In genomic region chr12:52606581-52607241, GRCh38 we compare ENCODE assay signal across 21 cellular contexts. TPM values are rescaled to one million over a fixed set of nuclear protein-coding genes. Genes with fewer than 3 reads are reported as not detected.
DNase-seq lines count a peak whose midpoint lies in the region; ATAC-seq, FAIRE-seq and TF ChIP-seq lines count a peak whose summit lies in the region.
"Had no signal": no experiment of that assay in that cellular context is flagged by ENCODE, and none has a peak within 500 bp of the region (broad histone marks: within the 10 kb centered on the region; RNA-seq: fewer than 3 reads in every experiment).

No MANE protein-coding gene starts in this region.

- H3K27me3 ChIP-seq in CD4-positive, alpha-beta T cell (ENCODE audit: control insufficient read depth, insufficient read depth, low read length) = no peaks in the 10 kb centered on the region
- H3K27me3 ChIP-seq in K562 (ENCODE audit: control insufficient read depth in 2 of 2, insufficient read depth in 2 of 2, low read length in 2 of 2) (peaks cover 0 to 17% of the 10 kb centered on the region in 2 experiments; a peak in 3 of 5 replicates), neuronal stem cell (ENCODE audit: control insufficient read depth in 3 of 3, insufficient read depth in 3 of 3, low read depth in 1 of 3, low read length in 3 of 3) (peaks cover 0 to 5% (median 0%) of the 10 kb centered on the region in 3 experiments)

- no peak overlapping the region for H4K91ac ChIP-seq in neuronal stem cell (ENCODE audit: low read depth, low read length, poor library complexity)

- H2BK12ac ChIP-seq in neuronal stem cell (ENCODE audit: low read length) = no peak overlapping the region

- H4K20me1 ChIP-seq in K562 (replicated peaks; ENCODE audit: control insufficient read depth, insufficient read depth, low read length) = no peaks in the 10 kb centered on the region

- no peaks in the 10 kb centered on the region for H3K9me1 ChIP-seq in K562 (ENCODE audit: control insufficient read depth, insufficient read depth, low read length)

- TF ChIP-seq RAD21 in K562 (CRISPR knock-in tag; conservative IDR thresholded peaks at IDR 0.05 in 1 of 2, IDR thresholded peaks at IDR 0.05 in 1 of 2) = 0 out of 4 replicates have a peak, but pooled peaks of 1 of the 2 experiments have one; percentile 10

- TF ChIP-seq EP300 in K562 (IDR thresholded peaks at IDR 0.05; ENCODE audit: low read length) = no peak

- no peak overlapping the region for H3K4me3 ChIP-seq in K562
- no peak overlapping the region for H3K4me3 ChIP-seq in neuronal stem cell (ENCODE audit: low read length in 2 of 2)

- H3K27ac Mint-ChIP-seq in CD4-positive, alpha-beta T cell = peak overlapping the region; percentile 89

- H2BK5ac ChIP-seq in neuronal stem cell (ENCODE audit: low read length) = no peak overlapping the region

- WGBS in K562 (ENCODE audit: insufficient coverage, low coverage, missing lambda C conversion rate) = 19% methylated on average over 7 of the region's 7 CpGs
- no CpG with 5 or more reads among the region's 7 CpGs for WGBS in neuronal stem cell (ENCODE audit: extremely low coverage in 2 of 2, insufficient read length in 2 of 2, insufficient replicate concordance in 1 of 2), 2 donors

- no peak overlapping the region for H2BK15ac ChIP-seq in neuronal stem cell (ENCODE audit: low read length)

- H3K36me3 Mint-ChIP-seq in CD4-positive, alpha-beta T cell (ENCODE audit: low read depth) = peaks cover 31% of the 10 kb centered on the region

- H2BK120ac ChIP-seq in neuronal stem cell (ENCODE audit: low read depth, low read length) = no peak overlapping the region

- no TSS peak for BruUV-seq in K562 (replicated peaks; lab: Mats Ljungman, UMichigan)

- no peak overlapping the region for H3K23ac ChIP-seq in neuronal stem cell (ENCODE audit: low read depth, low read length, poor library complexity)

- DNase-seq in activated CD8-positive, alpha-beta memory T cell treated with anti-CD3 and anti-CD28 coated beads for 24 hours = peak; percentile 48
- no peak for DNase-seq in activated CD8-positive, alpha-beta memory T cell treated with anti-CD3 and anti-CD28 coated beads, Interleukin-2, amount 50 U/mL, for 4 hours
- no peak for DNase-seq in CD4-positive, alpha-beta T cell
- DNase-seq in K562 (ENCODE audit: extremely low read depth in 1 of 4, low spot score in 3 of 4) (no peak), neuronal stem cell (ENCODE audit: low spot score) (no peak), T1000 (lab: John Stamatoyannopoulos, UW) (no peak), NCI-H345 treated with DMSO at 0.1 percent for 48 hours (lab: John Stamatoyannopoulos, UW; ENCODE audit: unreplicated experiment) (no peak), NCI-H446 treated with DMSO at 0.1 percent for 48 hours (lab: John Stamatoyannopoulos, UW) (no peak)
- DNase-seq: DND-41, KBM-7, NCI-H1436, NCI-H2029, NCI-H2171, NCI-H748 treated with DMSO at 0.1 percent for 48 hours had no signal

- ATAC-seq in CD4-positive, alpha-beta T cell (ENCODE audit: poor library complexity) = no peak
- ATAC-seq in K562 = no peak; the same call in 2 of the 3 replicates
- ATAC-seq: HCT116 had no signal

- H2AK5ac ChIP-seq in neuronal stem cell (ENCODE audit: low read depth, low read length) = no peak overlapping the region

- in situ Hi-C loops in K562 (cut with MboI) = no loop called here

- TF ChIP-seq CTCF in CD4-positive, alpha-beta T cell (IDR thresholded peaks at IDR 0.05) = no peak
- TF ChIP-seq CTCF in K562 (IDR thresholded peaks at IDR 0.05 in 2 of 3, conservative IDR thresholded peaks at IDR 0.05 in 1 of 3; ENCODE audit: insufficient read depth in 2 of 3, low read depth in 1 of 3, low read length in 3 of 3) = no peak

- H3K9ac ChIP-seq in K562 (ENCODE audit: insufficient read depth in 1 of 2, low read depth in 2 of 2, low read length in 2 of 2) (no peak overlapping the region), neuronal stem cell (ENCODE audit: low read depth, low read length, poor library complexity) (peak overlapping the region; percentile 24)

- POLR2A ChIA-PET in CD4-positive, alpha-beta T cell (lab: Charles Lee) = interaction anchor here (1.0 to 1.2 kb wide), 3 partner anchors 17 to 273 kb away, joined by 3 to 5 read pairs (median 5); no protein-coding TSS in a partner anchor
- POLR2A ChIA-PET in K562 (lab: Yijun Ruan, JAX) = interaction anchor here (0.5 kb wide), 1 partner anchor 300 kb away, joined by 4 read pairs; no protein-coding TSS in a partner anchor

- H3K4ac ChIP-seq in neuronal stem cell (ENCODE audit: low read length) = no peak overlapping the region

- peaks cover 97% of the 10 kb centered on the region for H3K4me1 Mint-ChIP-seq in CD4-positive, alpha-beta T cell (ENCODE audit: low read depth)

- H3K79me1 ChIP-seq in neuronal stem cell (ENCODE audit: low read depth, low read length) = no peaks in the 10 kb centered on the region

- intact Hi-C loops in CD4-positive, alpha-beta T cell (cut with DNase I, micrococcal nuclease) = no loop called here
- intact Hi-C loops in K562 (cut with micrococcal nuclease) = no loop called here

- H3K4me1 ChIP-seq in K562 (replicated peaks in 1 of 2; ENCODE audit: control insufficient read depth in 2 of 2, insufficient read depth in 2 of 2, low read length in 2 of 2) = peaks cover 6 to 7% of the 10 kb centered on the region in 2 experiments; a peak in 4 of 5 replicates
- no peaks in the 10 kb centered on the region for H3K4me1 ChIP-seq in neuronal stem cell (ENCODE audit: control insufficient read depth in 2 of 2, insufficient read depth in 1 of 2, low read depth in 1 of 2, low read length in 2 of 2)

- H2AFZ ChIP-seq in K562 (ENCODE audit: low read depth, low read length) = no peak overlapping the region
- no peak overlapping the region for H2AFZ ChIP-seq in neuronal stem cell (ENCODE audit: low read length)

- no peak overlapping the region for H3K27ac ChIP-seq in CD4-positive, alpha-beta T cell (ENCODE audit: low read depth, low read length)
- H3K27ac ChIP-seq in K562 (ENCODE audit: extremely low read depth, low read depth, low read length) (no peak overlapping the region), neuronal stem cell (replicated peaks; ENCODE audit: low read length) (no peak overlapping the region)
- H3K27ac ChIP-seq: HL-60, RWPE1 had no signal

- FAIRE-seq in K562 (lab: Jason Lieb, UNC) = no peak
- FAIRE-seq: G401.6 had no signal

- H3K9me3 Mint-ChIP-seq in CD4-positive, alpha-beta T cell = no peaks in the 10 kb centered on the region

- no peak overlapping the region for H4K8ac ChIP-seq in neuronal stem cell (ENCODE audit: low read depth, low read length)

- TF ChIP-seq POLR2A in K562 (conservative IDR thresholded peaks at IDR 0.05) = no peak

- H3K79me2 ChIP-seq in K562 (ENCODE audit: control insufficient read depth, insufficient read depth, low read length) = no peaks in the 10 kb centered on the region

- H3K36me3 ChIP-seq in K562 (ENCODE audit: control insufficient read depth, insufficient read depth, low read length) = no peaks in the 10 kb centered on the region
- H3K36me3 ChIP-seq in neuronal stem cell (replicated peaks in 1 of 2; ENCODE audit: control insufficient read depth in 2 of 2, insufficient read depth in 2 of 2, low read length in 2 of 2) = no peaks in the 10 kb centered on the region

- H3K4me2 ChIP-seq in K562 (ENCODE audit: insufficient read depth, low read length) (no peak overlapping the region), neuronal stem cell (ENCODE audit: insufficient read depth, low read length, poor library complexity, severe bottlenecking) (no peak overlapping the region)

- no peaks in the 10 kb centered on the region for H3K9me3 ChIP-seq in CD4-positive, alpha-beta T cell (ENCODE audit: control insufficient read depth, low read length)
- H3K9me3 ChIP-seq in K562 (replicated peaks; ENCODE audit: control insufficient read depth, insufficient read depth, low read depth, low read length) = no peaks in the 10 kb centered on the region
- H3K9me3 ChIP-seq in neuronal stem cell (replicated peaks in 1 of 2; ENCODE audit: control insufficient read depth in 2 of 2, insufficient read depth in 1 of 2, low read depth in 1 of 2, low read length in 2 of 2) = no peaks in the 10 kb centered on the region

- no peak overlapping the region for H3K14ac ChIP-seq in neuronal stem cell (ENCODE audit: low read length)

- peak overlapping the region; percentile 13 for H3K4me3 Mint-ChIP-seq in CD4-positive, alpha-beta T cell

- no peak overlapping the region for H3K18ac ChIP-seq in neuronal stem cell (ENCODE audit: low read length)

- no peaks in the 10 kb centered on the region for H3K27me3 Mint-ChIP-seq in CD4-positive, alpha-beta T cell

- CTCF ChIA-PET in CD4-positive, alpha-beta T cell (lab: Charles Lee) = interaction anchor here (1.2 kb wide), 1 partner anchor 273 kb away, joined by 3 read pairs; no protein-coding TSS in a partner anchor
- CTCF ChIA-PET in K562 (lab: Yijun Ruan, JAX; ENCODE audit: low intra/inter-chr PET ratio) = no interaction called here

RNA-seq across cellular contexts. Expression of gene KRT72, which starts 5.4 kb away (rescaled TPM):
- total RNA-seq in CD4-positive, alpha-beta T cell = 10 to 100 TPM; 82.2 to 83.4 TPM
- total RNA-seq in K562 (2011; cell fraction: chromatin; rRNA removed; ENCODE audit: low replicate concordance) = not detected in 2 replicates
- total RNA-seq in K562 (2011; cell fraction: nucleolus; rRNA removed) = not detected in 2 replicates
- total RNA-seq in K562 (2011; cell fraction: nucleoplasm; rRNA removed) = not detected in 2 replicates
- not detected in 2 replicates for total RNA-seq in K562 (2014; rRNA removed)
- total RNA-seq in K562 (2014; rRNA removed; fragmentation: Illumina TruSeq; extraction: Trizol) = not detected in 2 replicates
- not detected in 2 replicates for total RNA-seq in K562 (2015; rRNA removed; fragmentation: Illumina TruSeq; extraction: Trizol)
- total RNA-seq in K562 (2021) = 0.09 TPM in 1 of 2 replicates, not detected in the other
- not detected in 2 replicates for polyA plus RNA-seq in K562 (2011; rRNA removed)
- polyA plus RNA-seq in K562 (2011; cell fraction: cytosol; rRNA removed) = not detected in 2 replicates
- not detected in 2 replicates for polyA plus RNA-seq in K562 (2011; cell fraction: nucleus; rRNA removed)
- polyA plus RNA-seq in K562 (2012) = 0.21 and 0.65 TPM in 2 replicates
- not detected in 2 replicates for polyA plus RNA-seq in K562 (2014; fragmentation: Illumina TruSeq; extraction: Trizol)
- polyA plus RNA-seq in K562 (2014; fragmentation: Nextera tagmentation; extraction: Ambion mirVana) = not detected
- not detected in 2 replicates for polyA plus RNA-seq in K562 (2014; rRNA removed)
- not detected in 2 replicates for polyA minus RNA-seq in K562 (2011; rRNA and poly(A)+ RNA removed)
- polyA minus RNA-seq in K562 (2011; cell fraction: cytosol; rRNA and poly(A)+ RNA removed) = not detected in 2 replicates
- polyA minus RNA-seq in K562 (2011; cell fraction: nucleus; rRNA and poly(A)+ RNA removed) = not detected in 2 replicates
- polyA plus RNA-seq in neuronal stem cell (2013, experiment 1 of 2) = not detected
- not detected for polyA plus RNA-seq in neuronal stem cell (2013, experiment 2 of 2)
- total RNA-seq: A172, NCI-H460 had no signal
- polyA plus RNA-seq: BJ had no signal

RNA-seq across cellular contexts. Expression of gene KRT73, which starts 11.6 kb away (rescaled TPM):
- 10 to 100 TPM; 67.2 to 69.7 TPM for total RNA-seq in CD4-positive, alpha-beta T cell
- total RNA-seq in K562 (2011; cell fraction: chromatin; rRNA removed; ENCODE audit: low replicate concordance) = not detected in 2 replicates
- not detected in 2 replicates for total RNA-seq in K562 (2011; cell fraction: nucleolus; rRNA removed)
- total RNA-seq in K562 (2011; cell fraction: nucleoplasm; rRNA removed) = not detected in 2 replicates
- 0.14 TPM in 1 of 2 replicates, not detected in the other for total RNA-seq in K562 (2014; rRNA removed)
- not detected in 2 replicates for total RNA-seq in K562 (2014; rRNA removed; fragmentation: Illumina TruSeq; extraction: Trizol)
- total RNA-seq in K562 (2015; rRNA removed; fragmentation: Illumina TruSeq; extraction: Trizol) = 0.11 and 0.18 TPM in 2 replicates
- total RNA-seq in K562 (2021) = not detected in 2 replicates
- not detected in 2 replicates for polyA plus RNA-seq in K562 (2011; rRNA removed)
- not detected in 2 replicates for polyA plus RNA-seq in K562 (2011; cell fraction: cytosol; rRNA removed)
- 0.13 TPM in 1 of 2 replicates, not detected in the other for polyA plus RNA-seq in K562 (2011; cell fraction: nucleus; rRNA removed)
- polyA plus RNA-seq in K562 (2012) = 0.18 and 0.37 TPM in 2 replicates
- polyA plus RNA-seq in K562 (2014; fragmentation: Illumina TruSeq; extraction: Trizol) = 0.09 TPM in 1 of 2 replicates, not detected in the other
- polyA plus RNA-seq in K562 (2014; fragmentation: Nextera tagmentation; extraction: Ambion mirVana) = not detected
- 0.13 TPM in 1 of 2 replicates, not detected in the other for polyA plus RNA-seq in K562 (2014; rRNA removed)
- not detected in 2 replicates for polyA minus RNA-seq in K562 (2011; rRNA and poly(A)+ RNA removed)
- not detected in 2 replicates for polyA minus RNA-seq in K562 (2011; cell fraction: cytosol; rRNA and poly(A)+ RNA removed)
- polyA minus RNA-seq in K562 (2011; cell fraction: nucleus; rRNA and poly(A)+ RNA removed) = not detected in 2 replicates
- not detected for polyA plus RNA-seq in neuronal stem cell (2013, experiment 1 of 2)
- polyA plus RNA-seq in neuronal stem cell (2013, experiment 2 of 2) = not detected
- total RNA-seq: A172, NCI-H460 had no signal
- polyA plus RNA-seq: BJ had no signal

RNA-seq across cellular contexts. Expression of gene KRT74, which starts 33.1 kb away (rescaled TPM):
- total RNA-seq in CD4-positive, alpha-beta T cell = under 1 TPM; 0.30 to 0.34 TPM
- total RNA-seq in K562 (2011; cell fraction: chromatin; rRNA removed; ENCODE audit: low replicate concordance) = not detected in 2 replicates
- total RNA-seq in K562 (2011; cell fraction: nucleolus; rRNA removed) = not detected in 2 replicates
- total RNA-seq in K562 (2011; cell fraction: nucleoplasm; rRNA removed) = not detected in 2 replicates
- total RNA-seq in K562 (2014; rRNA removed) (not detected in 2 replicates), K562 (2014; rRNA removed; fragmentation: Illumina TruSeq; extraction: Trizol) (not detected in 2 replicates), K562 (2015; rRNA removed; fragmentation: Illumina TruSeq; extraction: Trizol) (not detected in 2 replicates), K562 (2021) (not detected in 2 replicates)
- polyA plus RNA-seq in K562 (2011; rRNA removed) (not detected in 2 replicates), K562 (2014; fragmentation: Illumina TruSeq; extraction: Trizol) (not detected in 2 replicates), K562 (2014; fragmentation: Nextera tagmentation; extraction: Ambion mirVana) (not detected), K562 (2014; rRNA removed) (not detected in 2 replicates)
- not detected in 2 replicates for polyA plus RNA-seq in K562 (2011; cell fraction: cytosol; rRNA removed)
- polyA plus RNA-seq in K562 (2011; cell fraction: nucleus; rRNA removed) = not detected in 2 replicates
- not detected in 2 replicates for polyA plus RNA-seq in K562 (2012)
- not detected in 2 replicates for polyA minus RNA-seq in K562 (2011; rRNA and poly(A)+ RNA removed)
- polyA minus RNA-seq in K562 (2011; cell fraction: cytosol; rRNA and poly(A)+ RNA removed) = not detected in 2 replicates
- not detected in 2 replicates for polyA minus RNA-seq in K562 (2011; cell fraction: nucleus; rRNA and poly(A)+ RNA removed)
- polyA plus RNA-seq in neuronal stem cell (2013, experiment 1 of 2) = not detected
- polyA plus RNA-seq in neuronal stem cell (2013, experiment 2 of 2) = not detected
- total RNA-seq: A172, NCI-H460 had no signal
- polyA plus RNA-seq: BJ had no signal

RNA-seq across cellular contexts. Expression of gene KRT2, which starts 45.3 kb away (rescaled TPM):
- total RNA-seq in CD4-positive, alpha-beta T cell = 1 to 10 TPM; 1.7 to 2.1 TPM
- total RNA-seq in K562 (2011; cell fraction: chromatin; rRNA removed; ENCODE audit: low replicate concordance) = not detected in 2 replicates
- total RNA-seq in K562 (2011; cell fraction: nucleolus; rRNA removed) = not detected in 2 replicates
- not detected in 2 replicates for total RNA-seq in K562 (2011; cell fraction: nucleoplasm; rRNA removed)
- total RNA-seq in K562 (2014; rRNA removed) (0.04 TPM in 1 of 2 replicates, not detected in the other), K562 (2014; rRNA removed; fragmentation: Illumina TruSeq; extraction: Trizol) (0.04 and 0.10 TPM in 2 replicates), K562 (2015; rRNA removed; fragmentation: Illumina TruSeq; extraction: Trizol) (0.60 and 0.69 TPM in 2 replicates), K562 (2021) (0.11 TPM in 1 of 2 replicates, not detected in the other)
- polyA plus RNA-seq in K562 (2011; rRNA removed) (0.03 and 0.04 TPM in 2 replicates), K562 (2014; fragmentation: Illumina TruSeq; extraction: Trizol) (0.06 TPM in 1 of 2 replicates, not detected in the other), K562 (2014; fragmentation: Nextera tagmentation; extraction: Ambion mirVana) (under 1 TPM; 0.07 to 0.10 TPM), K562 (2014; rRNA removed) (0.17 TPM in 1 of 2 replicates, not detected in the other)
- not detected in 2 replicates for polyA plus RNA-seq in K562 (2011; cell fraction: cytosol; rRNA removed)
- 0.06 TPM in 1 of 2 replicates, not detected in the other for polyA plus RNA-seq in K562 (2011; cell fraction: nucleus; rRNA removed)
- polyA plus RNA-seq in K562 (2012) = 0.42 and 0.87 TPM in 2 replicates
- not detected in 2 replicates for polyA minus RNA-seq in K562 (2011; rRNA and poly(A)+ RNA removed)
- not detected in 2 replicates for polyA minus RNA-seq in K562 (2011; cell fraction: cytosol; rRNA and poly(A)+ RNA removed)
- not detected in 2 replicates for polyA minus RNA-seq in K562 (2011; cell fraction: nucleus; rRNA and poly(A)+ RNA removed)
- not detected for polyA plus RNA-seq in neuronal stem cell (2013, experiment 1 of 2)
- polyA plus RNA-seq in neuronal stem cell (2013, experiment 2 of 2) = not detected
- total RNA-seq: A172, NCI-H460 had no signal
- polyA plus RNA-seq: BJ had no signal

RNA-seq across cellular contexts. Expression of gene KRT71, which starts 53.8 kb away (rescaled TPM):
- not detected for total RNA-seq in CD4-positive, alpha-beta T cell
- not detected in 2 replicates for total RNA-seq in K562 (2011; cell fraction: chromatin; rRNA removed; ENCODE audit: low replicate concordance)
- not detected in 2 replicates for total RNA-seq in K562 (2011; cell fraction: nucleolus; rRNA removed)
- not detected in 2 replicates for total RNA-seq in K562 (2011; cell fraction: nucleoplasm; rRNA removed)
- total RNA-seq in K562 (2014; rRNA removed) = not detected in 2 replicates
- not detected in 2 replicates for total RNA-seq in K562 (2014; rRNA removed; fragmentation: Illumina TruSeq; extraction: Trizol)
- total RNA-seq in K562 (2015; rRNA removed; fragmentation: Illumina TruSeq; extraction: Trizol) = not detected in 2 replicates
- total RNA-seq in K562 (2021) = not detected in 2 replicates
- polyA plus RNA-seq in K562 (2011; rRNA removed) = not detected in 2 replicates
- not detected in 2 replicates for polyA plus RNA-seq in K562 (2011; cell fraction: cytosol; rRNA removed)
- not detected in 2 replicates for polyA plus RNA-seq in K562 (2011; cell fraction: nucleus; rRNA removed)
- polyA plus RNA-seq in K562 (2012) = not detected in 2 replicates
- not detected in 2 replicates for polyA plus RNA-seq in K562 (2014; fragmentation: Illumina TruSeq; extraction: Trizol)
- not detected for polyA plus RNA-seq in K562 (2014; fragmentation: Nextera tagmentation; extraction: Ambion mirVana)
- not detected in 2 replicates for polyA plus RNA-seq in K562 (2014; rRNA removed)
- polyA minus RNA-seq in K562 (2011; rRNA and poly(A)+ RNA removed) = not detected in 2 replicates
- not detected in 2 replicates for polyA minus RNA-seq in K562 (2011; cell fraction: cytosol; rRNA and poly(A)+ RNA removed)
- polyA minus RNA-seq in K562 (2011; cell fraction: nucleus; rRNA and poly(A)+ RNA removed) = not detected in 2 replicates
- not detected for polyA plus RNA-seq in neuronal stem cell (2013, experiment 1 of 2)
- polyA plus RNA-seq in neuronal stem cell (2013, experiment 2 of 2) = not detected
- total RNA-seq: A172, NCI-H460 had no signal
- polyA plus RNA-seq: BJ had no signal

Comparison
In these comparisons a context has a peak if more than half of its experiments do, and no peak if none do; other contexts are left out.
1. RNA of gene KRT72, which starts 5.4 kb away (total RNA-seq): 82.2 to 83.4 TPM in CD4-positive, alpha-beta T cell; 0.09 TPM in K562; every median in the first group is over 10 times any median in the second.
2. RNA of gene KRT73, which starts 11.6 kb away (total RNA-seq): 67.2 to 69.7 TPM in CD4-positive, alpha-beta T cell; 0.11 to 0.18 TPM in K562; every median in the first group is over 10 times any median in the second.